ENCODE assay signal across 8 cellular contexts in genomic region chr21:46227811-46228344, GRCh38. TPM values are rescaled to one million over a fixed set of nuclear protein-coding genes. Genes with fewer than 3 reads are reported as not detected.
A peak's percentile ranks its signal among the peaks of the same experiment; 100 is the strongest.
DNase-seq lines count a peak whose midpoint lies in the region; ATAC-seq and TF ChIP-seq lines count a peak whose summit lies in the region.

No MANE protein-coding gene starts in this region.

- peaks cover 77% of the 10 kb centered on the region for H3K79me2 ChIP-seq in DND-41 (ENCODE audit: insufficient read depth, low read length)
- peaks cover 35% of the 10 kb centered on the region; the same call in 1 of the 2 replicates for H3K79me2 ChIP-seq in OCI-LY7 (ENCODE audit: insufficient read depth, low read depth, low read length)
- H3K79me2 ChIP-seq in neural cell (replicated peaks; ENCODE audit: insufficient read depth, low read length) = peaks cover 44% of the 10 kb centered on the region

- no TSS peak for BruUV-seq in OCI-LY7 (replicated peaks; lab: Mats Ljungman, UMichigan)

- H3K27ac Mint-ChIP-seq in endothelial cell (ENCODE audit: unreplicated experiment) = no peak overlapping the region

- POLR2A ChIA-PET in OCI-LY7 (lab: Charles Lee) = interaction anchor here (0.5 to 1.3 kb wide), 2 partner anchors 84 to 98 kb away, joined by 3 to 5 read pairs; no protein-coding TSS in a partner anchor

- peak; percentile 23 for DNase-seq in DND-41
- peak; percentile 15 for DNase-seq in OCI-LY7 (ENCODE audit: low spot score)
- no peak for DNase-seq in endothelial cell (ENCODE audit: low spot score)
- DNase-seq in NCI-H2081 treated with DMSO at 0.1 percent for 48 hours (lab: John Stamatoyannopoulos, UW) = no peak
- DNase-seq in activated CD4-positive, alpha-beta T cell treated with anti-CD3 and anti-CD28 coated beads, Interleukin-2, amount 50 U/mL, for 48 hours = no peak

- peak overlapping the region; percentile 94 for H3K4me3 Mint-ChIP-seq in endothelial cell (ENCODE audit: unreplicated experiment)

- H3K9me3 Mint-ChIP-seq in endothelial cell (ENCODE audit: unreplicated experiment) = no peaks in the 10 kb centered on the region

- no peaks in the 10 kb centered on the region for H3K9me2 ChIP-seq in OCI-LY7 (ENCODE audit: insufficient read depth, low read length)
- no peaks in the 10 kb centered on the region for H3K9me2 ChIP-seq in neural cell (ENCODE audit: insufficient read depth, low read length)

- peak; percentile 11 for TF ChIP-seq RAD21 in neural cell (conservative IDR thresholded peaks at IDR 0.05)

- H3K27me3 ChIP-seq in DND-41 (ENCODE audit: insufficient read depth, low read length, poor library complexity) (no peaks in the 10 kb centered on the region), neural cell (ENCODE audit: insufficient read depth, low read depth, low read length) (no peaks in the 10 kb centered on the region)

- CTCF ChIA-PET in OCI-LY7 (lab: Charles Lee; ENCODE audit: unreplicated experiment) = no interaction called here

- TF ChIP-seq EP300 in neural cell (conservative IDR thresholded peaks at IDR 0.05; ENCODE audit: poor library complexity, severe bottlenecking) = no peak

- H3K27me3 Mint-ChIP-seq in endothelial cell (ENCODE audit: unreplicated experiment) = peaks cover 1% of the 10 kb centered on the region

- H4K20me1 ChIP-seq in DND-41 (ENCODE audit: insufficient read depth, low read length) = peaks cover 20% of the 10 kb centered on the region; the same call in 1 of the 2 replicates
- H4K20me1 ChIP-seq in OCI-LY7 (ENCODE audit: insufficient read depth, low read length) = 0 out of 2 replicates have a peak, but pooled peaks cover 11% of the 10 kb centered on the region
- H4K20me1 ChIP-seq in neural cell (ENCODE audit: insufficient read depth) = no peaks in the 10 kb centered on the region

- TF ChIP-seq CTCF in DND-41 (IDR thresholded peaks at IDR 0.05; ENCODE audit: borderline replicate concordance, extremely low read depth, low read length, poor library complexity, severe bottlenecking) (no peak), OCI-LY7 (conservative IDR thresholded peaks at IDR 0.05; ENCODE audit: low read length) (no peak), endothelial cell (IDR thresholded peaks at IDR 0.05; ENCODE audit: unreplicated experiment) (no peak), neural cell (IDR thresholded peaks at IDR 0.05; ENCODE audit: poor library complexity, severe bottlenecking) (no peak)

- intact Hi-C loops in OCI-LY7 (cut with micrococcal nuclease; ENCODE audit: unreplicated experiment) = loop anchor here (1.0 to 5.0 kb wide), 3 partner anchors 59 to 230 kb away; partner anchors contain the start of genes C21orf58, DIP2A, MCM3AP and YBEY

- H3K9ac ChIP-seq in DND-41 (ENCODE audit: low read depth, low read length) = peak overlapping the region; percentile 82
- H3K9ac ChIP-seq in neural cell (ENCODE audit: low read length) = peak overlapping the region; percentile 78

- H3K36me3 Mint-ChIP-seq in endothelial cell (ENCODE audit: low read depth, unreplicated experiment) = peaks cover 35% of the 10 kb centered on the region

- peak overlapping the region; percentile 67 to 93 for H3K4me3 ChIP-seq in DND-41 (ENCODE audit: low read depth in 1 of 2, low read length in 2 of 2)
- H3K4me3 ChIP-seq in OCI-LY7 (ENCODE audit: low read depth, low read length, poor library complexity, severe bottlenecking) = peak overlapping the region; percentile 99
- peak overlapping the region; percentile 99 for H3K4me3 ChIP-seq in neural cell (ENCODE audit: low read length)

- peaks cover 50% of the 10 kb centered on the region for H3K4me1 ChIP-seq in DND-41 (ENCODE audit: insufficient read depth, low read length)
- H3K4me1 ChIP-seq in OCI-LY7 (ENCODE audit: insufficient read depth, low read length, poor library complexity, severe bottlenecking) = peaks cover 29% of the 10 kb centered on the region

- ATAC-seq in DND-41 (ENCODE audit: insufficient read depth, low read depth) (no peak), GM18505 (IDR thresholded peaks at IDR 0.05; ENCODE audit: unreplicated experiment) (no peak), GM19324 (IDR thresholded peaks at IDR 0.05; ENCODE audit: low FRiP score, unreplicated experiment) (no peak)

- no peaks in the 10 kb centered on the region for H3K9me3 ChIP-seq in DND-41 (ENCODE audit: insufficient read depth, low read length, severe bottlenecking)
- no peaks in the 10 kb centered on the region for H3K9me3 ChIP-seq in OCI-LY7 (ENCODE audit: low read length)
- H3K9me3 ChIP-seq in neural cell (ENCODE audit: low read length) = no peaks in the 10 kb centered on the region

- no peak for TF ChIP-seq POLR2A in GM18505 (IDR thresholded peaks at IDR 0.05; ENCODE audit: borderline replicate concordance, extremely low read depth, insufficient read depth, insufficient read length)

- H2AFZ ChIP-seq in DND-41 (ENCODE audit: low read depth, low read length) = peak overlapping the region; percentile 77
- H2AFZ ChIP-seq in OCI-LY7 (ENCODE audit: low read length) = 0 out of 2 replicates have a peak overlapping the region, but pooled peaks have one; percentile 23
- H2AFZ ChIP-seq in neural cell (ENCODE audit: low read depth, low read length) = no peak overlapping the region

- H3K4me2 ChIP-seq in DND-41 (ENCODE audit: insufficient read depth, low read length) (peak overlapping the region; percentile 91), OCI-LY7 (ENCODE audit: low read length) (peak overlapping the region; percentile 98), neural cell (ENCODE audit: low read length) (peak overlapping the region; percentile 81)

- no peaks in the 10 kb centered on the region for H3F3A ChIP-seq in neural cell (ENCODE audit: insufficient read depth, low read length, poor library complexity, severe bottlenecking)

- H3K36me3 ChIP-seq in DND-41 (ENCODE audit: insufficient read depth, low read length) (peaks cover 36% of the 10 kb centered on the region), OCI-LY7 (ENCODE audit: insufficient read depth, low read length) (peaks cover 28% of the 10 kb centered on the region), neural cell (ENCODE audit: insufficient read depth, low read length) (peaks cover 10% of the 10 kb centered on the region)

- H3K27ac ChIP-seq in DND-41 (ENCODE audit: low read length) (peak overlapping the region; percentile 63), OCI-LY7 (ENCODE audit: low read depth, low read length, poor library complexity, severe bottlenecking) (peak overlapping the region; percentile 53), neural cell (ENCODE audit: low read length) (peak overlapping the region; percentile 70)

- H3K4me1 Mint-ChIP-seq in endothelial cell (ENCODE audit: unreplicated experiment) = peaks cover 30% of the 10 kb centered on the region

TF ChIP-seq in neural cell, 6 proteins besides CTCF, POLR2A, EP300 and RAD21:
- TF ChIP-seq MXI1 (conservative IDR thresholded peaks at IDR 0.05; ENCODE audit: poor library complexity, severe bottlenecking) (no peak), EZH2 (IDR thresholded peaks at IDR 0.05; ENCODE audit: borderline replicate concordance, insufficient read depth, low read length, poor library complexity, severe bottlenecking) (no peak), SMC3 (conservative IDR thresholded peaks at IDR 0.05; ENCODE audit: poor library complexity) (no peak), TAF1 (IDR thresholded peaks at IDR 0.05; ENCODE audit: low read depth) (no peak), POLR2AphosphoS5 (IDR thresholded peaks at IDR 0.05) (no peak), REST (IDR thresholded peaks at IDR 0.05; ENCODE audit: borderline replicate concordance) (no peak)

RNA-seq across cellular contexts. Expression of gene LSS, which starts 0.7 kb away (rescaled TPM):
- 33.9 and 45.4 TPM in 2 replicates for total RNA-seq in OCI-LY7 (2014; rRNA removed; shearing (Covaris generic))
- total RNA-seq in OCI-LY7 (2022) (97.5 and 137 TPM in 2 replicates), endothelial cell (ENCODE audit: unreplicated experiment) (157 TPM)
- 101 and 123 TPM in 2 replicates for polyA plus RNA-seq in neural cell
- polyA minus RNA-seq in neural cell = 83.8 and 88.1 TPM in 2 replicates

RNA-seq across cellular contexts. Expression of gene SPATC1L, which starts 43.6 kb away (rescaled TPM):
- total RNA-seq in OCI-LY7 (2014; rRNA removed; shearing (Covaris generic)) = 2.0 and 4.7 TPM in 2 replicates
- total RNA-seq in OCI-LY7 (2022) (8.3 and 10.4 TPM in 2 replicates), endothelial cell (ENCODE audit: unreplicated experiment) (25.3 TPM)
- 14.8 and 20.6 TPM in 2 replicates for polyA plus RNA-seq in neural cell
- polyA minus RNA-seq in neural cell = 9.4 and 10.7 TPM in 2 replicates

RNA-seq across cellular contexts. Expression of gene MCM3AP, which starts 57.5 kb away (rescaled TPM):
- total RNA-seq in OCI-LY7 (2014; rRNA removed; shearing (Covaris generic)) = 90.1 and 109 TPM in 2 replicates
- total RNA-seq in OCI-LY7 (2022) = 146 and 166 TPM in 2 replicates
- 92.1 TPM for total RNA-seq in endothelial cell (ENCODE audit: unreplicated experiment)
- polyA plus RNA-seq in neural cell = 74.2 and 90.7 TPM in 2 replicates
- 102 and 105 TPM in 2 replicates for polyA minus RNA-seq in neural cell

RNA-seq across cellular contexts. Expression of gene YBEY, which starts 58.3 kb away (rescaled TPM):
- 18.3 and 24.5 TPM in 2 replicates for total RNA-seq in OCI-LY7 (2014; rRNA removed; shearing (Covaris generic))
- total RNA-seq in OCI-LY7 (2022) = 22.8 and 23.5 TPM in 2 replicates
- total RNA-seq in endothelial cell (ENCODE audit: unreplicated experiment) = 7.0 TPM
- polyA plus RNA-seq in neural cell = 88.4 and 95.3 TPM in 2 replicates
- polyA minus RNA-seq in neural cell = 22.2 and 28.7 TPM in 2 replicates

Comparison
In these comparisons a context has a peak if more than half of its experiments do, and no peak if none do; other contexts are left out.
1. DNase-seq: peak in DND-41 (single experiment) and OCI-LY7 (single experiment); none in endothelial cell (single experiment), NCI-H2081 treated with DMSO at 0.1 percent for 48 hours (single experiment) and activated CD4-positive, alpha-beta T cell treated with anti-CD3 and anti-CD28 coated beads, Interleukin-2, amount 50 U/mL, for 48 hours (0 of 2).
2. Peak in every context shown above with its lines, with median percentiles within 50 percentile points of each other: H3K27ac ChIP-seq, H3K4me2 ChIP-seq and H3K4me3 ChIP-seq.